8 cellular contexts compared by ENCODE assay signal in the genomic region with DNA sequence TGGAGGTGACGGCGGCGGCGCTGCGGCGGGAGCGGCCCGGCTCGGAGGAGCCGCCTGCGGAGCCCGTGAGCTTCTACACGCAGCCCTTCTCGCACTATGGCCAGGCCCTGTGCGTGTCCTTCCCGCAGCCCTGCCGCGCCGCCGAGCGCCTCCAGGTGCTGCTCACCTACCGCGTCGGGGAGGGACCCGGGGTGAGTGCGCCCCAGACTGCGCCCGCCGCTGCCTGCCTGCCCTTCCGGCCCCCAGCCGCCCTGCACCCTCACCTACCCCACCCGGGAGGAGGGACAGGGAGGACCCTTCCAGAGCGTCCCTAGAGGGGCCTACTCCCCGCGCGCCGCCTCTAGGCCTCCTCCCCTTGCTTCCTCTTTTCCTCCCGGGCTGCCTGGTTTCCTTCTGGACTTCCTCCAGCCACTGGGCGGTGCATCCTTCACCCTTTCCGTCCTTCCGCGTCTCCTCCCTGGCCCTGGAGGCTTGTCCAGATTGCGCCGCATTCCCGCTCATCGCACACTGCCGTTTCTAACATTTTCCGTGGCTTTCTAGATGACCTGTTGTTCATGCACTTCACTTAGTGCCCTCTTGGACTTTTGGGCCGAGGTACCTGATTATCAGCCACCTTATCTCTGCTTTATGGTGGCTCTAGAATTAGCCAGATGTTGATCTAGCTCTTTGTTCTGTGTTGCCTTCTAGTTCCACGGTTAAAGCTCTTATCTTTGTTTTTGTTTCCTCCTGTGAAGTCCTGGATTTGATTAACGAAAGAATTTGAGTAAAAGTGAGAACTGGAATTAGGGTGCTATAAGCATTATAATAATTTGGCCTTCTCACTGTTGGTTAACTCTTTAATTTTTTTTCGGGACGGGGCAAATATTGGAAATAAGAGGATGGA. TPM values are rescaled to one million over a fixed set of nuclear protein-coding genes. Genes with fewer than 3 reads are reported as not detected.
DNase-seq lines count a peak whose midpoint lies in the region; ATAC-seq and TF ChIP-seq lines count a peak whose summit lies in the region.

No MANE protein-coding gene starts in this region.

- peak overlapping the region; percentile 98 for H3K4me3 Mint-ChIP-seq in activated T-helper 1 cell treated with anti-CD3 and anti-CD28 coated beads, Interleukin-12 subunit alpha, Interleukin-12 subunit beta, Interleukin-2, Interleukin-4 antibody, amounts not matched to agents 30 ng/mL and 10 ng/mL and 1 ng/mL, durations not matched to agents 14 hours and 24 hours and 36 hours
- peak overlapping the region; percentile 91 to 100 (median 96) for H3K4me3 Mint-ChIP-seq in naive thymus-derived CD8-positive, alpha-beta T cell
- peak overlapping the region; percentile 88 to 94 for H3K4me3 Mint-ChIP-seq in stimulated activated naive CD8-positive, alpha-beta T cell treated with anti-CD3 and anti-CD28 coated beads, Interleukin-15, amount 100 ng/mL, for 72 hours

- peak overlapping the region; percentile 90 for H3K27ac Mint-ChIP-seq in activated T-helper 1 cell treated with anti-CD3 and anti-CD28 coated beads, Interleukin-12 subunit alpha, Interleukin-12 subunit beta, Interleukin-2, Interleukin-4 antibody, amounts not matched to agents 30 ng/mL and 10 ng/mL and 1 ng/mL, durations not matched to agents 14 hours and 24 hours and 36 hours
- H3K27ac Mint-ChIP-seq in naive thymus-derived CD8-positive, alpha-beta T cell, result peak overlapping the region; percentile 87 to 98 (median 96)
- peak overlapping the region; percentile 57 to 98 for H3K27ac Mint-ChIP-seq in stimulated activated naive CD8-positive, alpha-beta T cell treated with anti-CD3 and anti-CD28 coated beads, Interleukin-15, amount 100 ng/mL, for 72 hours

- no peaks in the 10 kb centered on the region for H3K9me3 Mint-ChIP-seq in activated T-helper 1 cell treated with anti-CD3 and anti-CD28 coated beads, Interleukin-12 subunit alpha, Interleukin-12 subunit beta, Interleukin-2, Interleukin-4 antibody, amounts not matched to agents 30 ng/mL and 10 ng/mL and 1 ng/mL, durations not matched to agents 14 hours and 24 hours and 36 hours
- H3K9me3 Mint-ChIP-seq in naive thymus-derived CD8-positive, alpha-beta T cell, result no peaks in the 10 kb centered on the region
- no peaks in the 10 kb centered on the region for H3K9me3 Mint-ChIP-seq in stimulated activated naive CD8-positive, alpha-beta T cell treated with anti-CD3 and anti-CD28 coated beads, Interleukin-15, amount 100 ng/mL, for 72 hours

- peaks cover 6% of the 10 kb centered on the region for H3K27me3 Mint-ChIP-seq in activated T-helper 1 cell treated with anti-CD3 and anti-CD28 coated beads, Interleukin-12 subunit alpha, Interleukin-12 subunit beta, Interleukin-2, Interleukin-4 antibody, amounts not matched to agents 30 ng/mL and 10 ng/mL and 1 ng/mL, durations not matched to agents 14 hours and 24 hours and 36 hours (ENCODE audit: insufficient read depth)
- no peaks in the 10 kb centered on the region for H3K27me3 Mint-ChIP-seq in naive thymus-derived CD8-positive, alpha-beta T cell
- peaks cover 10% of the 10 kb centered on the region for H3K27me3 Mint-ChIP-seq in stimulated activated naive CD8-positive, alpha-beta T cell treated with anti-CD3 and anti-CD28 coated beads, Interleukin-15, amount 100 ng/mL, for 72 hours

- peak overlapping the region; percentile 96 to 98 (median 98) for H3K4me3 ChIP-seq in Peyer's patch
- H3K4me3 ChIP-seq in fibroblast of lung (replicated peaks in 1 of 4; ENCODE audit: control extremely low read depth in 1 of 4, insufficient read depth in 1 of 4, low read depth in 3 of 4, low read length in 4 of 4), result peak overlapping the region; percentile 92 to 95 (median 94)

- H3K27ac ChIP-seq in Peyer's patch (peak overlapping the region; percentile 93 to 99 (median 97)), fibroblast of lung (ENCODE audit: insufficient read depth, low read length) (peak overlapping the region; percentile 74)

- no peaks in the 10 kb centered on the region for H3K27me3 ChIP-seq in Peyer's patch
- no peaks in the 10 kb centered on the region for H3K27me3 ChIP-seq in fibroblast of lung (ENCODE audit: control insufficient read depth, insufficient read depth, low read length)

- no peaks in the 10 kb centered on the region for H3K9me3 ChIP-seq in Peyer's patch
- no peaks in the 10 kb centered on the region for H3K9me3 ChIP-seq in fibroblast of lung (ENCODE audit: control insufficient read depth, insufficient read depth, low read depth, low read length)

- peak overlapping the region; percentile 97 for H2AFZ ChIP-seq in fibroblast of lung (ENCODE audit: low read length)

- POLR2A ChIA-PET in naive thymus-derived CD8-positive, alpha-beta T cell (lab: Charles Lee), result interaction anchor here (0.6 to 3.4 kb wide), 7 partner anchors 10 to 807 kb away, joined by 3 to 20 read pairs (median 4); partner anchors contain the start of genes IPO9 and TIMM17A

- peak in 4 of 6 experiments; percentile 12 to 32 (median 21) for TF ChIP-seq CTCF in Peyer's patch (IDR thresholded peaks at IDR 0.05)
- peak in 1 of 2 donors; percentile 16 for TF ChIP-seq CTCF in fibroblast of lung (conservative IDR thresholded peaks at IDR 0.05 in 1 of 2, IDR thresholded peaks at IDR 0.05 in 1 of 2; ENCODE audit: low read depth in 1 of 2, low read length in 2 of 2)

- H3K36me3 Mint-ChIP-seq in activated T-helper 1 cell treated with anti-CD3 and anti-CD28 coated beads, Interleukin-12 subunit alpha, Interleukin-12 subunit beta, Interleukin-2, Interleukin-4 antibody, amounts not matched to agents 30 ng/mL and 10 ng/mL and 1 ng/mL, durations not matched to agents 14 hours and 24 hours and 36 hours (ENCODE audit: low read depth), result no peaks in the 10 kb centered on the region
- peaks cover 0 to 9% (median 0%) of the 10 kb centered on the region in 3 donors for H3K36me3 Mint-ChIP-seq in naive thymus-derived CD8-positive, alpha-beta T cell

- peaks cover 25% of the 10 kb centered on the region for H3K4me1 Mint-ChIP-seq in activated T-helper 1 cell treated with anti-CD3 and anti-CD28 coated beads, Interleukin-12 subunit alpha, Interleukin-12 subunit beta, Interleukin-2, Interleukin-4 antibody, amounts not matched to agents 30 ng/mL and 10 ng/mL and 1 ng/mL, durations not matched to agents 14 hours and 24 hours and 36 hours (ENCODE audit: low read depth)
- peaks cover 21 to 32% (median 26%) of the 10 kb centered on the region in 4 donors for H3K4me1 Mint-ChIP-seq in naive thymus-derived CD8-positive, alpha-beta T cell
- peaks cover 22% of the 10 kb centered on the region for H3K4me1 Mint-ChIP-seq in stimulated activated naive CD8-positive, alpha-beta T cell treated with anti-CD3 and anti-CD28 coated beads, Interleukin-15, amount 100 ng/mL, for 72 hours

- intact Hi-C loops in activated T-helper 1 cell treated with anti-CD3 and anti-CD28 coated beads, Interleukin-12 subunit alpha, Interleukin-12 subunit beta, Interleukin-2, Interleukin-4 antibody, amounts not matched to agents 30 ng/mL and 10 ng/mL and 1 ng/mL, durations not matched to agents 14 hours and 24 hours and 36 hours (cut with micrococcal nuclease), result loop anchor here (1.0 kb wide), 2 partner anchors 28 to 154 kb away; partner anchors contain the start of genes IPO9 and TIMM17A

- peak overlapping the region; percentile 83 for H3K9ac ChIP-seq in fibroblast of lung (ENCODE audit: insufficient read depth, low read length)

- peak; percentile 39 for DNase-seq in DMS 273 treated with DMSO at 0.1 percent for 48 hours (lab: John Stamatoyannopoulos, UW)
- DNase-seq in HT-29 (ENCODE audit: low spot score), result peak; percentile 86
- peak; percentile 57 to 89 (median 86) for DNase-seq in Peyer's patch
- peak; percentile 38 for DNase-seq in activated T-helper 1 cell treated with anti-CD3 and anti-CD28 coated beads, Interleukin-12 subunit alpha, Interleukin-12 subunit beta, Interleukin-2, Interleukin-4 antibody, amounts not matched to agents 30 ng/mL and 10 ng/mL and 1 ng/mL, durations not matched to agents 14 hours and 24 hours and 36 hours (ENCODE audit: low spot score)
- peak; percentile 75 to 83 for DNase-seq in fibroblast of lung (ENCODE audit: low read depth in 2 of 2)
- peak; percentile 49 to 75 (median 56) for DNase-seq in naive thymus-derived CD8-positive, alpha-beta T cell
- peak; percentile 62 to 65 for DNase-seq in stimulated activated naive CD8-positive, alpha-beta T cell treated with anti-CD3 and anti-CD28 coated beads, Interleukin-15, amount 100 ng/mL, for 72 hours

- H3K79me2 ChIP-seq in fibroblast of lung (ENCODE audit: control insufficient read depth, insufficient read depth, low read length), result peaks cover 31% of the 10 kb centered on the region

- peak overlapping the region; percentile 84 for H3K4me2 ChIP-seq in fibroblast of lung (ENCODE audit: extremely low read depth, insufficient read depth, low read length)

- H4K20me1 ChIP-seq in fibroblast of lung (ENCODE audit: control insufficient read depth, extremely low read depth, insufficient read depth, low read length), result no peaks in the 10 kb centered on the region

- ATAC-seq in GM21367 (IDR thresholded peaks at IDR 0.05; ENCODE audit: unreplicated experiment), result peak; percentile 64
- peak; percentile 86 to 87 for ATAC-seq in naive thymus-derived CD8-positive, alpha-beta T cell
- peak; percentile 91 for ATAC-seq in stimulated activated naive CD8-positive, alpha-beta T cell treated with anti-CD3 and anti-CD28 coated beads, Interleukin-15, amount 100 ng/mL, for 72 hours

- H3K36me3 ChIP-seq in Peyer's patch (no peaks in the 10 kb centered on the region), fibroblast of lung (ENCODE audit: control insufficient read depth, insufficient read depth, low read length) (no peaks in the 10 kb centered on the region)

- peak; percentile 35 to 75 for TF ChIP-seq POLR2A in Peyer's patch (IDR thresholded peaks at IDR 0.05)

- H3K4me1 ChIP-seq in Peyer's patch, result peaks cover 0 to 13% (median 0%) of the 10 kb centered on the region in 4 donors
- H3K4me1 ChIP-seq in fibroblast of lung (ENCODE audit: control insufficient read depth, extremely low read depth, insufficient read depth, low read length), result no peaks in the 10 kb centered on the region

RNA-seq across cellular contexts. Expression of gene RNPEP, which starts 0.7 kb away (rescaled TPM):
- total RNA-seq in HT-29 (2014; rRNA removed; shearing (Covaris generic)), result 131 and 140 TPM in 2 replicates
- 100 to 1,000 TPM; 165 to 257 (median 204) TPM for total RNA-seq in Peyer's patch
- 31.1 and 34.2 TPM in 2 replicates for total RNA-seq in activated T-helper 1 cell treated with anti-CD3 and anti-CD28 coated beads, Interleukin-12 subunit alpha, Interleukin-12 subunit beta, Interleukin-2, Interleukin-4 antibody, amounts not matched to agents 30 ng/mL and 10 ng/mL and 1 ng/mL, durations not matched to agents 14 hours and 24 hours and 36 hours
- total RNA-seq in fibroblast of lung, result 43.7 and 77.1 TPM in 2 replicates
- polyA plus RNA-seq in fibroblast of lung, result 56.9 and 63.1 TPM in 2 replicates
- polyA plus RNA-seq in fibroblast of lung (2012), result 67.5 and 69.1 TPM in 2 replicates
- 149 and 172 TPM in 2 replicates for polyA minus RNA-seq in fibroblast of lung (ENCODE audit: low replicate concordance)
- 10 to 100 TPM; 25.2 to 26.3 TPM for total RNA-seq in naive thymus-derived CD8-positive, alpha-beta T cell
- polyA plus RNA-seq in naive thymus-derived CD8-positive, alpha-beta T cell, result 10 to 100 TPM; 24.1 to 33.2 (median 28.1) TPM

RNA-seq across cellular contexts. Expression of gene ELF3, which starts 27.2 kb away (rescaled TPM):
- 812 and 1,050 TPM in 2 replicates for total RNA-seq in HT-29 (2014; rRNA removed; shearing (Covaris generic))
- total RNA-seq in Peyer's patch, result 100 to 1,000 TPM; 497 to 741 (median 654) TPM
- total RNA-seq in activated T-helper 1 cell treated with anti-CD3 and anti-CD28 coated beads, Interleukin-12 subunit alpha, Interleukin-12 subunit beta, Interleukin-2, Interleukin-4 antibody, amounts not matched to agents 30 ng/mL and 10 ng/mL and 1 ng/mL, durations not matched to agents 14 hours and 24 hours and 36 hours, result 0.23 and 0.59 TPM in 2 replicates
- 0.17 TPM in 1 of 2 replicates, not detected in the other for total RNA-seq in fibroblast of lung
- polyA plus RNA-seq in fibroblast of lung, result 0.06 and 0.12 TPM in 2 replicates
- 0.10 TPM in 1 of 2 replicates, not detected in the other for polyA plus RNA-seq in fibroblast of lung (2012)
- not detected in 2 replicates for polyA minus RNA-seq in fibroblast of lung (ENCODE audit: low replicate concordance)
- 1 to 10 TPM; 1.5 to 2.0 TPM for total RNA-seq in naive thymus-derived CD8-positive, alpha-beta T cell
- not detected for polyA plus RNA-seq in naive thymus-derived CD8-positive, alpha-beta T cell

RNA-seq across cellular contexts. Expression of gene TIMM17A, which starts 27.9 kb away (rescaled TPM):
- 39.2 and 39.9 TPM in 2 replicates for total RNA-seq in HT-29 (2014; rRNA removed; shearing (Covaris generic))
- total RNA-seq in Peyer's patch (10 to 100 TPM; 20.6 to 31.0 (median 21.6) TPM), fibroblast of lung (41.9 and 47.7 TPM in 2 replicates)
- 117 and 127 TPM in 2 replicates for total RNA-seq in activated T-helper 1 cell treated with anti-CD3 and anti-CD28 coated beads, Interleukin-12 subunit alpha, Interleukin-12 subunit beta, Interleukin-2, Interleukin-4 antibody, amounts not matched to agents 30 ng/mL and 10 ng/mL and 1 ng/mL, durations not matched to agents 14 hours and 24 hours and 36 hours
- polyA plus RNA-seq in fibroblast of lung, result 102 and 103 TPM in 2 replicates
- 87.4 and 89.3 TPM in 2 replicates for polyA plus RNA-seq in fibroblast of lung (2012)
- 0.82 and 37.3 TPM in 2 replicates for polyA minus RNA-seq in fibroblast of lung (ENCODE audit: low replicate concordance)
- total RNA-seq in naive thymus-derived CD8-positive, alpha-beta T cell, result 10 to 100 TPM; 29.1 to 31.8 TPM
- 10 to 100 TPM; 15.5 to 25.3 (median 17.8) TPM for polyA plus RNA-seq in naive thymus-derived CD8-positive, alpha-beta T cell

RNA-seq across cellular contexts. Expression of gene LMOD1, which starts 36.8 kb away (rescaled TPM):
- total RNA-seq in HT-29 (2014; rRNA removed; shearing (Covaris generic)), result not detected in 2 replicates
- total RNA-seq in Peyer's patch (10 to 100 TPM in 3 of 4 donors, 1 to 10 TPM in 1; 10.0 to 70.1 (median 32.6) TPM), fibroblast of lung (20.5 and 36.3 TPM in 2 replicates)
- total RNA-seq in activated T-helper 1 cell treated with anti-CD3 and anti-CD28 coated beads, Interleukin-12 subunit alpha, Interleukin-12 subunit beta, Interleukin-2, Interleukin-4 antibody, amounts not matched to agents 30 ng/mL and 10 ng/mL and 1 ng/mL, durations not matched to agents 14 hours and 24 hours and 36 hours, result not detected in 2 replicates
- 9.7 and 74.9 TPM in 2 replicates for polyA plus RNA-seq in fibroblast of lung
- 12.2 and 102 TPM in 2 replicates for polyA plus RNA-seq in fibroblast of lung (2012)
- polyA minus RNA-seq in fibroblast of lung (ENCODE audit: low replicate concordance), result 15.5 and 153 TPM in 2 replicates
- total RNA-seq in naive thymus-derived CD8-positive, alpha-beta T cell, result not detected
- not detected for polyA plus RNA-seq in naive thymus-derived CD8-positive, alpha-beta T cell

Comparison
In these comparisons a context has a peak if more than half of its experiments do, and no peak if none do; other contexts are left out.
1. Peak in every context shown above with its lines: DNase-seq, ATAC-seq, H3K4me3 ChIP-seq and H3K27ac ChIP-seq.
2. RNA of gene ELF3, which starts 27.2 kb away (total RNA-seq): 812 to 1,050 TPM in HT-29 and 497 to 741 TPM in Peyer's patch; 1.5 to 2.0 TPM in naive thymus-derived CD8-positive, alpha-beta T cell, 0.23 to 0.59 TPM in activated T-helper 1 cell treated with anti-CD3 and anti-CD28 coated beads, Interleukin-12 subunit alpha, Interleukin-12 subunit beta, Interleukin-2, Interleukin-4 antibody, amounts not matched to agents 30 ng/mL and 10 ng/mL and 1 ng/mL, durations not matched to agents 14 hours and 24 hours and 36 hours and 0.17 TPM in fibroblast of lung; every median in the first group is over 100 times any median in the second.